In the genomic region with DNA sequence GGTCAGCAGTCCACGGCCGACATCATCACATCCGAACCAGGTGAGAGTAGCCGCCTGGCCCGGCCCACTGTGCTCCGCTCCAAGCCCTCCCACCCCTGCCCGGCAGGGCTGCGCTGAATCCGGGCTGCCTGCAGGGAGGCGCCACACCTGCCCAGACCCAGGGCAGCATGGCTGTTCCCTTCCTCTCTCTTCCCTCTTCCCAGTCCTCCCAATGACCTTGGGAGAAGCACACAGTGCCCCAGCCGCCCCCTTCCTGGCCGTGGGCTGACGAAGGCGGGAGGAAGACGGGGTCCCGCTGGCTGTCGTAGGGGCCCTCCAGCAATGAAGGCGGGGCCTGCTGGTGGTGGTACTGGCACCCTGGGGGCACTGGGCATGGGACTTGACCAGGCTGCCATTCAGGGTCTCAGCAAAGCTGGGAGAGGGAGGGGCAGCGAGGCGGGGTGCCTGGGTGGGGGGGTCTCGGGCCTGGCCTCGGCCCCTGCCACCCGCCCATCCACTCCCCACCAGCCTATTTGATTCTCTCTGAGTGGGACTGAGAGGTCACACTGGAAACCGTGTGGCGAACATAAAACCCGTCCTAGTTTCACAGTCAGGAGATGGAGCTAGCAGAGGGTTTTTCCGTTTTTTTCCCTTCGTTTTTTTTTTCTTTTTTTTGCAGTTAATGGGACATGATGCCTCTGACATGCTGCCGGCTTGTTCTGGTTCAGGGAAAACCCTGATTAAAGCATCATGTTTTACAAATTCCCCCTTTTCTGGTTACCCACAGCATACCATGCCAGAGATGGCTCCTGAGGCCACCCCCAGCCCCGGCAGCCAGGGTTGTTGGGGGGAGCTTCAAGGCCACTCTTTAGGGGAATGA, we compare ENCODE assay signal across 1 cellular context.
A peak's percentile ranks its signal among the peaks of the same experiment; 100 is the strongest.
TF ChIP-seq lines count a peak whose summit lies in the region.

No MANE protein-coding gene starts in this region.

TF ChIP-seq in HepG2, 621 proteins besides CTCF, POLR2A, EP300 and RAD21:
- TF ChIP-seq, protein P1, sequence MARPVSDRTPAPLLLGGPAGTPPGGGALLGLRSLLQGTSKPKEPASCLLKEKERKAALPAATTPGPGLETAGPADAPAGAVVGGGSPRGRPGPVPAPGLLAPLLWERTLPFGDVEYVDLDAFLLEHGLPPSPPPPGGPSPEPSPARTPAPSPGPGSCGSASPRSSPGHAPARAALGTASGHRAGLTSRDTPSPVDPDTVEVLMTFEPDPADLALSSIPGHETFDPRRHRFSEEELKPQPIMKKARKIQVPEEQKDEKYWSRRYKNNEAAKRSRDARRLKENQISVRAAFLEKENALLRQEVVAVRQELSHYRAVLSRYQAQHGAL (CRISPR knock-in tag; IDR thresholded peaks at IDR 0.05; ENCODE audit: not compliant biosample characterization), result no peak
- TF ChIP-seq ZNF263 (CRISPR knock-in tag; IDR thresholded peaks at IDR 0.05) (peak; percentile 51; the same call in 1 of the 2 replicates), HNRNPL (IDR thresholded peaks at IDR 0.05; ENCODE audit: low read depth, low read length) (0 out of 2 replicates have a peak, but pooled peaks have one; percentile 33)
- TF ChIP-seq, protein P2, sequence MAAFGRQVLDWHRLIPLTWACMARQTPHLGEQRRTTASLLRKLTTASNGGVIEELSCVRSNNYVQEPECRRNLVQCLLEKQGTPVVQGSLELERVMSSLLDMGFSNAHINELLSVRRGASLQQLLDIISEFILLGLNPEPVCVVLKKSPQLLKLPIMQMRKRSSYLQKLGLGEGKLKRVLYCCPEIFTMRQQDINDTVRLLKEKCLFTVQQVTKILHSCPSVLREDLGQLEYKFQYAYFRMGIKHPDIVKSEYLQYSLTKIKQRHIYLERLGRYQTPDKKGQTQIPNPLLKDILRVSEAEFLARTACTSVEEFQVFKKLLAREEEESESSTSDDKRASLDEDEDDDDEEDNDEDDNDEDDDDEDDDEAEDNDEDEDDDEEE (CRISPR knock-in tag; IDR thresholded peaks at IDR 0.05), result no peak
